1 cellular context compared by ENCODE assay signal in genomic region chr15:56887782-56888127, GRCh38.
TF ChIP-seq lines count a peak whose summit lies in the region.

No MANE protein-coding gene starts in this region.

TF ChIP-seq in HepG2, 621 proteins besides CTCF, POLR2A, EP300 and RAD21 (continued from another document):
- TF ChIP-seq TGIF2 (CRISPR knock-in tag; IDR thresholded peaks at IDR 0.05) (peak; percentile 5; the same call in 1 of the 2 replicates), ZFP37 (CRISPR knock-in tag; IDR thresholded peaks at IDR 0.05; ENCODE audit: borderline replicate concordance) (no peak), CEBPG (CRISPR knock-in tag; IDR thresholded peaks at IDR 0.05) (0 out of 2 replicates have a peak, but pooled peaks have one; percentile 62), SNAPC4 (CRISPR knock-in tag; IDR thresholded peaks at IDR 0.05) (0 out of 2 replicates have a peak, but pooled peaks have one; percentile 23), MAFK (conservative IDR thresholded peaks at IDR 0.05 in 1 of 2, IDR thresholded peaks at IDR 0.05 in 1 of 2; ENCODE audit: low read length in 2 of 2) (no peak), ZNF605 (CRISPR knock-in tag; IDR thresholded peaks at IDR 0.05) (no peak; the same call in 1 of the 2 replicates), THRA (CRISPR knock-in tag; IDR thresholded peaks at IDR 0.05; ENCODE audit: borderline replicate concordance) (0 out of 2 replicates have a peak, but pooled peaks have one; percentile 6), MZF1 (CRISPR knock-in tag; IDR thresholded peaks at IDR 0.05; ENCODE audit: borderline replicate concordance) (no peak)
TF ChIP-seq in HepG2: peak in this region for 7.
